1 cellular context compared by ENCODE assay signal in the genomic region with DNA sequence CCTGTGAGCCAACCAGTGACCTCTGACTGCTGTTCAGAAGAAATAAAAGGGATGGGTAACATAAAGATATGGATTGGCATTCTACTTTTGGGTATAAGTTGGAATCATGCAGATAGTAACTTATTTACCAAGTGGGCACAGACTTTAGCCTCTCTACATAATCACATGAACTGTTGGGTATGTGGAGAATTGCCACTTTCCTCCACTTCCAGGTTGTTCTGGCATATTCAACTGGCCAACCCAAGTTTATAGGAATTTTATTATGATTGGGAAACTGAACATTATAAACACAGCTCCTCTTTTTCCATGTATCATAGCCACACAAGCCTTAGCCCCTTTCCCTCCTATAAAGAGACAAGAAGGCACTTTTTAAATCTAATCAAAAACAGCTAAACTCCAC.
TF ChIP-seq lines count a peak whose summit lies in the region.

No MANE protein-coding gene starts in this region.

TF ChIP-seq in HepG2, 621 proteins besides CTCF, POLR2A, EP300 and RAD21 (continued from another document):
- TF ChIP-seq, protein P1, sequence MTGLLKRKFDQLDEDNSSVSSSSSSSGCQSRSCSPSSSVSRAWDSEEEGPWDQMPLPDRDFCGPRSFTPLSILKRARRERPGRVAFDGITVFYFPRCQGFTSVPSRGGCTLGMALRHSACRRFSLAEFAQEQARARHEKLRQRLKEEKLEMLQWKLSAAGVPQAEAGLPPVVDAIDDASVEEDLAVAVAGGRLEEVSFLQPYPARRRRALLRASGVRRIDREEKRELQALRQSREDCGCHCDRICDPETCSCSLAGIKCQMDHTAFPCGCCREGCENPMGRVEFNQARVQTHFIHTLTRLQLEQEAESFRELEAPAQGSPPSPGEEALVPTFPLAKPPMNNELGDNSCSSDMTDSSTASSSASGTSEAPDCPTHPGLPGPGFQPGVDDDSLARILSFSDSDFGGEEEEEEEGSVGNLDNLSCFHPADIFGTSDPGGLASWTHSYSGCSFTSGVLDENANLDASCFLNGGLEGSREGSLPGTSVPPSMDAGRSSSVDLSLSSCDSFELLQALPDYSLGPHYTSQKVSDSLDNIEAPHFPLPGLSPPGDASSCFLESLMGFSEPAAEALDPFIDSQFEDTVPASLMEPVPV (CRISPR knock-in tag; IDR thresholded peaks at IDR 0.05) = no peak
